7 cellular contexts compared by ENCODE assay signal in genomic region chr5:119414124-119414734, GRCh38. TPM values are rescaled to one million over a fixed set of nuclear protein-coding genes. Genes with fewer than 3 reads are reported as not detected.
DNase-seq lines count a peak whose midpoint lies in the region; ATAC-seq, FAIRE-seq and TF ChIP-seq lines count a peak whose summit lies in the region.
"Not testable (repeated sequence)": the region's sequence is repeated elsewhere in the genome, so short reads cannot be mapped to it uniquely, and the experiment has no call there.

No MANE protein-coding gene starts in this region.

- not testable (repeated sequence) for FAIRE-seq in GM12891 (lab: Jason Lieb, UNC)

- not testable (repeated sequence) for H3K27me3 ChIP-seq in naive thymus-derived CD4-positive, alpha-beta T cell (ENCODE audit: control insufficient read depth in 2 of 2, insufficient read depth in 2 of 2, low read length in 2 of 2)

- ATAC-seq in GM19351 (IDR thresholded peaks at IDR 0.05; ENCODE audit: unreplicated experiment), result peak; percentile 33
- ATAC-seq in HG03378 (IDR thresholded peaks at IDR 0.05; ENCODE audit: unreplicated experiment), result peak; percentile 32
- ATAC-seq in activated B cell treated with CpG ODN at 0.5 μM for 24 hours (ENCODE audit: low read depth), result peak; percentile 71
- peak; percentile 65 for ATAC-seq in naive thymus-derived CD4-positive, alpha-beta T cell

- peaks cover 12% of the 10 kb centered on the region for H3K9me3 Mint-ChIP-seq in activated B cell treated with CpG ODN at 0.5 μM for 24 hours
- H3K9me3 Mint-ChIP-seq in naive thymus-derived CD4-positive, alpha-beta T cell, result not testable (repeated sequence)

- peak overlapping the region; percentile 66 for H3K4me3 Mint-ChIP-seq in activated B cell treated with CpG ODN at 0.5 μM for 24 hours
- not testable (repeated sequence) for H3K4me3 Mint-ChIP-seq in naive thymus-derived CD4-positive, alpha-beta T cell

- not testable (repeated sequence) for H3K4me3 ChIP-seq in naive thymus-derived CD4-positive, alpha-beta T cell (ENCODE audit: low read length)

- not testable (repeated sequence) for DNase-seq in GM12891 (ENCODE audit: insufficient read length, low spot score); activated B cell treated with CpG ODN at 0.5 μM for 24 hours; naive thymus-derived CD4-positive, alpha-beta T cell
- DNase-seq in NAMALWA (ENCODE audit: low spot score), result peak; percentile 32
- DNase-seq in SIG-M5 (lab: John Stamatoyannopoulos, UW), result peak; percentile 66

- peaks cover 5 to 12% of the 10 kb centered on the region in 2 donors for H3K4me1 ChIP-seq in naive thymus-derived CD4-positive, alpha-beta T cell (ENCODE audit: control insufficient read depth in 2 of 2, insufficient read depth in 2 of 2, low read length in 2 of 2)

- TF ChIP-seq CTCF in activated B cell treated with CpG ODN at 0.5 μM for 24 hours (IDR thresholded peaks at IDR 0.05), result not testable (repeated sequence)

- not testable (repeated sequence) for H3K9me3 ChIP-seq in naive thymus-derived CD4-positive, alpha-beta T cell (ENCODE audit: control insufficient read depth in 2 of 3, low read length in 3 of 3)

- H3K4me1 Mint-ChIP-seq in activated B cell treated with CpG ODN at 0.5 μM for 24 hours, result peaks cover 92% of the 10 kb centered on the region
- peaks cover 15 to 44% (median 35%) of the 10 kb centered on the region in 7 donors for H3K4me1 Mint-ChIP-seq in naive thymus-derived CD4-positive, alpha-beta T cell

- peak overlapping the region; percentile 93 for H3K27ac Mint-ChIP-seq in activated B cell treated with CpG ODN at 0.5 μM for 24 hours
- H3K27ac Mint-ChIP-seq in naive thymus-derived CD4-positive, alpha-beta T cell, result not testable (repeated sequence)

- CTCF ChIA-PET in activated B cell treated with CpG ODN at 0.5 μM for 24 hours (lab: Charles Lee), result interaction anchor here (1.3 to 6.4 kb wide), 5 partner anchors 19 to 426 kb away, joined by 3 to 101 read pairs (median 34); partner anchors contain the start of genes DTWD2 and TNFAIP8
- CTCF ChIA-PET in naive thymus-derived CD4-positive, alpha-beta T cell (lab: Charles Lee), result interaction anchor here (0.6 to 6.7 kb wide), 3 partner anchors 9 to 426 kb away, joined by 3 to 54 read pairs (median 44); partner anchors contain the start of gene DTWD2

- H3K27ac ChIP-seq in naive thymus-derived CD4-positive, alpha-beta T cell (ENCODE audit: low read depth, low read length), result not testable (repeated sequence)

- TF ChIP-seq POLR2A in GM12891 (IDR thresholded peaks at IDR 0.05; ENCODE audit: low read depth, low read length), result not testable (repeated sequence)

- not testable (repeated sequence) for H3K27me3 Mint-ChIP-seq in activated B cell treated with CpG ODN at 0.5 μM for 24 hours; naive thymus-derived CD4-positive, alpha-beta T cell

- not testable (repeated sequence) for H3K36me3 Mint-ChIP-seq in activated B cell treated with CpG ODN at 0.5 μM for 24 hours (ENCODE audit: low read depth); naive thymus-derived CD4-positive, alpha-beta T cell

- H3K36me3 ChIP-seq in naive thymus-derived CD4-positive, alpha-beta T cell (ENCODE audit: control insufficient read depth in 2 of 3, insufficient read depth in 3 of 3, low read length in 3 of 3), result not testable (repeated sequence)

- POLR2A ChIA-PET in activated B cell treated with CpG ODN at 0.5 μM for 24 hours (lab: Charles Lee), result interaction anchor here (1.0 to 2.6 kb wide), 3 partner anchors 21 to 426 kb away, joined by 4 to 19 read pairs (median 8); partner anchors contain the start of genes DTWD2 and TNFAIP8
- POLR2A ChIA-PET in naive thymus-derived CD4-positive, alpha-beta T cell (lab: Charles Lee), result interaction anchor here (3.0 kb wide), 1 partner anchor 98 kb away, joined by 9 read pairs; no protein-coding TSS in a partner anchor

- intact Hi-C loops in activated B cell treated with CpG ODN at 0.5 μM for 24 hours (cut with micrococcal nuclease), result loop anchor here (1.0 to 2.0 kb wide), 2 partner anchors 17 to 21 kb away; no protein-coding TSS in a partner anchor
- intact Hi-C loops in naive thymus-derived CD4-positive, alpha-beta T cell (cut with micrococcal nuclease), result loop anchor here (5.0 kb wide), 3 partner anchors 77 to 302 kb away; no protein-coding TSS in a partner anchor

TF ChIP-seq in GM12891, 5 proteins besides CTCF, POLR2A, EP300 and RAD21:
- peak; percentile 24; the same call in 1 of the 2 replicates for TF ChIP-seq SPI1 (IDR thresholded peaks at IDR 0.05; ENCODE audit: low read depth, low read length)

RNA-seq across cellular contexts. Expression of gene HSD17B4, which starts 38.1 kb away (rescaled TPM):
- polyA plus RNA-seq in GM12891 (2012; ENCODE audit: low read depth, missing spikeins), result 51.6 TPM
- total RNA-seq in activated B cell treated with CpG ODN at 0.5 μM for 24 hours, result 106 and 130 TPM in 2 replicates
- 10 to 100 TPM; 22.5 to 77.2 (median 71.0) TPM for total RNA-seq in naive thymus-derived CD4-positive, alpha-beta T cell
- 100 to 1,000 TPM in 1 of 2 donors, 10 to 100 TPM in 1; 55.7 to 131 TPM for polyA plus RNA-seq in naive thymus-derived CD4-positive, alpha-beta T cell

RNA-seq across cellular contexts. Expression of gene TNFAIP8, which starts 58.4 kb away (rescaled TPM):
- polyA plus RNA-seq in GM12891 (2012; ENCODE audit: low read depth, missing spikeins), result 82.8 TPM
- total RNA-seq in activated B cell treated with CpG ODN at 0.5 μM for 24 hours, result 135 and 149 TPM in 2 replicates
- total RNA-seq in naive thymus-derived CD4-positive, alpha-beta T cell, result 100 to 1,000 TPM; 102 to 162 (median 130) TPM
- polyA plus RNA-seq in naive thymus-derived CD4-positive, alpha-beta T cell, result 100 to 1,000 TPM; 261 to 285 TPM
